Comparison of ENCODE assay signal across 8 cellular contexts in the genomic region with DNA sequence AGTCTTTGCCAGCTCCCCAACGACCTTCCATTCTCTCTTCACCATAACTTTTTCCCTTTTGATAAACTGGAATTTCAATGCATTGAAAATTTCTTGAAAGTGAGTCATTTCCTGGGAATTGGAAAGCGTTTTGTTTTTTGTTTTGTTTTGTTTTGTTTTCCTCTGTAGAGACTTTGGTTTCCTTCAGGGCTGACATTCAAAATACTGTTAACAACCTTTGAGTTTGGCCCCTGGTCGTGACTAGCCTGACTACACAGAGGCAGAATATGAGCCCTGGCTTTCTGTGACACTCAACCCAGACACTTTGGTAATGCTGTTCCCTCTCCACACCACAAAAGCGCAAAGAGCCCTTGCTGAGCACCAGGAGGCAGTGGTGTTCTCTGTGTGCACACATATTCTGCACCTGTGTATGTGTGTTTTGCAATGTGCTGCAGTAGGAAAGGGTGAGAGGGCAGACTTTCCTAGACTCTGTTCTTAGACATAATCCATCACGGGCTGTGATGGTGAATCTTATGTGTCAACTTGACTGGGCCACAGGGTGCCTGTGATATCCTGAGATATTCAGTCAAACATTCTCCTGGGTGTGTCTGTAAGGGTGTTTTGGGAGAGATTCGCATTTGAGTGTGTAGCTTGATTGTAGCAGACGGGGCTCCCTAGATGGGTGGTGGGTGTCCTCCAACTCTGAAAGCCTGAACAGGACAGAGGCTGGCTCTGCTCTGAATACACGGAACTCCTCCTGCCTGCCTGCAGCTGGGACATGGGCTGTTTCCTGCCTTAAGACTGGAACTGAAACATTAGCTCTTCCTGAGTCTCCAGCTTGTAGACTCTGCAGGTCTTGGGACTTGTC. TPM values are rescaled to one million over a fixed set of nuclear protein-coding genes. Genes with fewer than 3 reads are reported as not detected.
DNase-seq lines count a peak whose midpoint lies in the region; ATAC-seq and TF ChIP-seq lines count a peak whose summit lies in the region.

No MANE protein-coding gene starts in this region.

- peak; percentile 76 for DNase-seq in T1000 (lab: John Stamatoyannopoulos, UW)
- peak; percentile 57 for DNase-seq in fibroblast of peridontal ligament (ENCODE audit: extremely low read depth)
- DNase-seq in sciatic nerve (ENCODE audit: low spot score): no peak
- DNase-seq in cortex of kidney (lab: John Stamatoyannopoulos, UW): no peak
- DNase-seq in KG1 (lab: John Stamatoyannopoulos, UW): no peak

- H3K27ac ChIP-seq in DOHH2 (ENCODE audit: low read depth, low read length) (no peak overlapping the region), KMS-11 (no peak overlapping the region)

- ATAC-seq in GM19455 (IDR thresholded peaks at IDR 0.05; ENCODE audit: unreplicated experiment) (peak; percentile 69), sciatic nerve (peak; percentile 77)

- no peak overlapping the region for H2AFZ ChIP-seq in KMS-11 (ENCODE audit: low read depth)

- no peaks in the 10 kb centered on the region for H3K4me1 ChIP-seq in DOHH2 (ENCODE audit: control insufficient read depth, low read length)
- no peaks in the 10 kb centered on the region for H3K4me1 ChIP-seq in KMS-11 (ENCODE audit: low read depth, poor library complexity, severe bottlenecking)

- no peak overlapping the region for H3K4me3 ChIP-seq in DOHH2 (ENCODE audit: low read length)
- H3K4me3 ChIP-seq in KMS-11 (IDR thresholded peaks at IDR 0.05; ENCODE audit: insufficient read depth, low read depth, low read length): no peak overlapping the region

- H3K79me2 ChIP-seq in DOHH2 (ENCODE audit: control insufficient read depth, low read length) (no peaks in the 10 kb centered on the region), KMS-11 (ENCODE audit: insufficient read depth, low read depth) (no peaks in the 10 kb centered on the region)

- intact Hi-C loops in sciatic nerve (cut with DNase I): no loop called here

- H3K27me3 ChIP-seq in DOHH2 (ENCODE audit: control insufficient read depth, low read length) (peaks cover 3% of the 10 kb centered on the region; the same call in 1 of the 2 replicates), KMS-11 (ENCODE audit: insufficient read depth, low read depth) (no peaks in the 10 kb centered on the region)

- H3K4me2 ChIP-seq in DOHH2 (ENCODE audit: low read length): no peak overlapping the region
- H3K4me2 ChIP-seq in KMS-11: no peak overlapping the region

- H4K20me1 ChIP-seq in DOHH2 (ENCODE audit: control insufficient read depth, insufficient read depth, low read depth, low read length) (peaks cover 2% of the 10 kb centered on the region; the same call in 1 of the 2 replicates), KMS-11 (ENCODE audit: insufficient read depth) (no peaks in the 10 kb centered on the region)

- H3K9ac ChIP-seq in KMS-11: no peak overlapping the region

- H3K9me2 ChIP-seq in DOHH2 (replicated peaks; ENCODE audit: control insufficient read depth, low read length): no peaks in the 10 kb centered on the region

- H3K9me3 ChIP-seq in DOHH2 (ENCODE audit: control insufficient read depth, insufficient read depth, low read length): no peaks in the 10 kb centered on the region

- H3F3A ChIP-seq in DOHH2 (ENCODE audit: control insufficient read depth, insufficient read depth): no peaks in the 10 kb centered on the region

- no peaks in the 10 kb centered on the region for H3K36me3 ChIP-seq in DOHH2 (ENCODE audit: control insufficient read depth, low read length)
- H3K36me3 ChIP-seq in KMS-11 (ENCODE audit: insufficient read depth): no peaks in the 10 kb centered on the region

- TF ChIP-seq CTCF in DOHH2 (IDR thresholded peaks at IDR 0.05; ENCODE audit: low read depth, low read length, poor library complexity, severe bottlenecking) (peak; percentile 60), KMS-11 (conservative IDR thresholded peaks at IDR 0.05; ENCODE audit: low read depth, low read length) (0 out of 2 replicates have a peak, but pooled peaks have one; percentile 14)

RNA-seq across cellular contexts. Expression of a gene that starts 29.5 kb away (rescaled TPM):
- total RNA-seq in sciatic nerve: 254 TPM

Comparison
In these comparisons a context has a peak if more than half of its experiments do, and no peak if none do; other contexts are left out.
1. DNase-seq: peak in T1000 (single experiment) and fibroblast of peridontal ligament (single experiment); none in sciatic nerve (single experiment), cortex of kidney (single experiment) and KG1 (single experiment).